15 cellular contexts compared by ENCODE assay signal in genomic region chr13:67408823-67409222, GRCh38.
A peak's percentile ranks its signal among the peaks of the same experiment; 100 is the strongest.
DNase-seq lines count a peak whose midpoint lies in the region; ATAC-seq, FAIRE-seq and TF ChIP-seq lines count a peak whose summit lies in the region.
"Had no signal": no experiment of that assay in that cellular context is flagged by ENCODE, and none has a peak within 500 bp of the region (broad histone marks: within the 10 kb centered on the region; RNA-seq: fewer than 3 reads in every experiment).

No MANE protein-coding gene starts in this region.

- FAIRE-seq in kidney (lab: Jason Lieb, UNC), result no peak
- FAIRE-seq: endothelial cell of umbilical vein had no signal

- WGBS in hepatocyte (ENCODE audit: low lambda C conversion rate, missing lambda C conversion rate), result 67% methylated on average over 1 of the region's 1 CpG

- H3K9me2 ChIP-seq in hepatocyte (replicated peaks; ENCODE audit: insufficient read depth), result no peaks in the 10 kb centered on the region

- DNase-seq in NCI-H2107 treated with DMSO at 0.1 percent for 48 hours (lab: John Stamatoyannopoulos, UW; ENCODE audit: unreplicated experiment), result peak; percentile 6
- DNase-seq in NCI-H2107 (lab: John Stamatoyannopoulos, UW), result no peak
- DNase-seq in hepatocyte (ENCODE audit: low spot score), result peak; percentile 42
- DNase-seq in sciatic nerve (ENCODE audit: low spot score), result no peak
- no peak for DNase-seq in dermis blood vessel endothelial cell
- no peak for DNase-seq in kidney
- DNase-seq: activated CD4-positive, alpha-beta T cell treated with anti-CD3 and anti-CD28 coated beads for 1 hour; activated CD8-positive, alpha-beta memory T cell treated with anti-CD3 and anti-CD28 coated beads, Interleukin-2, amount 50 U/mL, for 4 hours; activated naive CD4-positive, alpha-beta T cell treated with anti-CD3 and anti-CD28 coated beads, Interleukin-2, amount 50 U/mL, for 16 hours; CD8-positive, alpha-beta T cell; NCI-H510A treated with DMSO at 0.1 percent for 48 hours had no signal

- H2AFZ ChIP-seq in OCI-LY3 (ENCODE audit: low read depth, low read length) (0 out of 2 replicates have a peak overlapping the region, but pooled peaks have one; percentile 6), hepatocyte (no peak overlapping the region)

- no peak for TF ChIP-seq CTCF in OCI-LY3 (IDR thresholded peaks at IDR 0.05; ENCODE audit: low read depth, low read length)
- no peak for TF ChIP-seq CTCF in hepatocyte (IDR thresholded peaks at IDR 0.05; ENCODE audit: poor library complexity)
- TF ChIP-seq CTCF in kidney (IDR thresholded peaks at IDR 0.05; ENCODE audit: borderline replicate concordance, extremely low read depth, insufficient read depth), result no peak

- no peak overlapping the region for H3K4me2 ChIP-seq in OCI-LY3 (ENCODE audit: low read length)
- H3K4me2 ChIP-seq in hepatocyte, result no peak overlapping the region

- no peaks in the 10 kb centered on the region for H3K79me2 ChIP-seq in OCI-LY3 (ENCODE audit: low read length)
- no peaks in the 10 kb centered on the region for H3K79me2 ChIP-seq in hepatocyte

- intact Hi-C loops in sciatic nerve (cut with DNase I), result no loop called here
- intact Hi-C loops in kidney (cut with DNase I), result no loop called here

- H3K27me3 ChIP-seq in OCI-LY3 (ENCODE audit: low read depth, low read length) (no peaks in the 10 kb centered on the region), hepatocyte (no peaks in the 10 kb centered on the region)
- H3K27me3 ChIP-seq: neutrophil had no signal

- H3K9me3 ChIP-seq in OCI-LY3 (ENCODE audit: insufficient read depth, low read length), result no peaks in the 10 kb centered on the region
- no peaks in the 10 kb centered on the region for H3K9me3 ChIP-seq in hepatocyte (ENCODE audit: low read depth)
- H3K9me3 ChIP-seq in kidney (ENCODE audit: control insufficient read depth in 1 of 2, low read length in 2 of 2), result no peaks in the 10 kb centered on the region
- H3K9me3 ChIP-seq: neutrophil had no signal

- H3K9ac ChIP-seq in OCI-LY3 (ENCODE audit: low read length) (no peak overlapping the region), kidney (ENCODE audit: low read length in 2 of 2) (no peak overlapping the region)

- H3K4me1 ChIP-seq in OCI-LY3 (ENCODE audit: low read length) (no peaks in the 10 kb centered on the region), hepatocyte (ENCODE audit: insufficient read depth) (no peaks in the 10 kb centered on the region), kidney (ENCODE audit: control insufficient read depth in 1 of 2, insufficient read depth in 1 of 2, low read depth in 1 of 2, low read length in 2 of 2) (no peaks in the 10 kb centered on the region)

- H3K4me3 ChIP-seq in OCI-LY3 (ENCODE audit: low read length) (no peak overlapping the region), hepatocyte (no peak overlapping the region), kidney (ENCODE audit: low read length in 2 of 2) (no peak overlapping the region)

- H4K20me1 ChIP-seq in OCI-LY3 (ENCODE audit: insufficient read depth, low read length) (no peaks in the 10 kb centered on the region), hepatocyte (ENCODE audit: insufficient read depth, poor library complexity, severe bottlenecking) (no peaks in the 10 kb centered on the region)

- H3K27ac ChIP-seq in OCI-LY3 (ENCODE audit: low read length), result no peak overlapping the region
- no peak overlapping the region for H3K27ac ChIP-seq in hepatocyte
- no peak overlapping the region for H3K27ac ChIP-seq in kidney (ENCODE audit: low read depth in 2 of 2, low read length in 2 of 2)
- H3K27ac ChIP-seq: neutrophil had no signal

- ATAC-seq in sciatic nerve (peak; percentile 62), HG03135 (IDR thresholded peaks at IDR 0.05; ENCODE audit: unreplicated experiment) (no peak)
- ATAC-seq: CD8-positive, alpha-beta T cell had no signal

- H3K36me3 ChIP-seq in OCI-LY3 (replicated peaks; ENCODE audit: low read depth, low read length) (no peaks in the 10 kb centered on the region), hepatocyte (replicated peaks; ENCODE audit: insufficient read depth, low read depth) (no peaks in the 10 kb centered on the region), kidney (ENCODE audit: control insufficient read depth in 1 of 2, insufficient read depth in 2 of 2, low read length in 2 of 2) (no peaks in the 10 kb centered on the region)
- H3K36me3 ChIP-seq: neutrophil had no signal

Comparison
In these comparisons a context has a peak if more than half of its experiments do, and no peak if none do; other contexts are left out.
1. DNase-seq: peak in NCI-H2107 treated with DMSO at 0.1 percent for 48 hours (single experiment) and hepatocyte (single experiment); none in NCI-H2107 (single experiment), sciatic nerve (single experiment), dermis blood vessel endothelial cell (single experiment) and kidney (single experiment).